Comparison of ENCODE assay signal across 10 cellular contexts in genomic region chr14:102579696-102580551, GRCh38. TPM values are rescaled to one million over a fixed set of nuclear protein-coding genes. Genes with fewer than 3 reads are reported as not detected.
DNase-seq lines count a peak whose midpoint lies in the region; ATAC-seq and TF ChIP-seq lines count a peak whose summit lies in the region.
"Had no signal": no experiment of that assay in that cellular context is flagged by ENCODE, and none has a peak within 500 bp of the region (broad histone marks: within the 10 kb centered on the region; RNA-seq: fewer than 3 reads in every experiment).

No MANE protein-coding gene starts in this region.

- no peaks in the 10 kb centered on the region for H3K36me3 ChIP-seq in SK-N-SH (replicated peaks in 1 of 2; ENCODE audit: control insufficient read depth in 1 of 2, insufficient read depth in 2 of 2, low read length in 1 of 2)
- H3K36me3 ChIP-seq in smooth muscle cell (ENCODE audit: low read depth), result no peaks in the 10 kb centered on the region
- H3K36me3 ChIP-seq: pancreas had no signal

- no peaks in the 10 kb centered on the region for H3K9me2 ChIP-seq in SK-N-SH

- TF ChIP-seq RAD21 in SK-N-SH (IDR thresholded peaks at IDR 0.05; ENCODE audit: low read length), result no peak

- WGBS in SK-N-SH (ENCODE audit: low lambda C conversion rate), result 56% methylated on average over 16 of the region's 19 CpGs
- WGBS in smooth muscle cell (ENCODE audit: low lambda C conversion rate), result 34% methylated on average over 19 of the region's 19 CpGs

- CTCF ChIA-PET in SK-N-SH (lab: Yijun Ruan, JAX), result interaction anchor here (1.7 to 1.9 kb wide), 3 partner anchors 15 to 56 kb away, joined by 3 to 7 read pairs (median 7); no protein-coding TSS in a partner anchor

- H3K9me3 ChIP-seq in SK-N-SH (no peaks in the 10 kb centered on the region), smooth muscle cell (replicated peaks; ENCODE audit: low read depth) (no peaks in the 10 kb centered on the region)
- H3K9me3 ChIP-seq: pancreas had no signal

- no peak overlapping the region; the same call in 1 of the 2 replicates for H2AFZ ChIP-seq in SK-N-SH (ENCODE audit: low read depth)
- no peak overlapping the region for H2AFZ ChIP-seq in smooth muscle cell (ENCODE audit: low read depth)

- H3F3A ChIP-seq in SK-N-SH (replicated peaks; ENCODE audit: insufficient read depth) (peaks cover 4% of the 10 kb centered on the region), smooth muscle cell (ENCODE audit: low read depth) (peaks cover 34% of the 10 kb centered on the region)

- H3K9ac ChIP-seq in SK-N-SH, result no peak overlapping the region; the same call in 1 of the 2 replicates
- H3K9ac ChIP-seq in smooth muscle cell (ENCODE audit: low read depth), result peak overlapping the region; percentile 17

- H3K27ac ChIP-seq in SK-N-SH (ENCODE audit: low read depth in 2 of 2, low read length in 1 of 2) (0 out of 4 replicates have a peak overlapping the region, but pooled peaks of 1 of the 2 experiments have one; percentile 3), foreskin keratinocyte (no peak overlapping the region), smooth muscle cell (ENCODE audit: low read depth) (peak overlapping the region; percentile 84)
- H3K27ac ChIP-seq: pancreas had no signal

- H3K79me2 ChIP-seq in SK-N-SH (ENCODE audit: insufficient read depth), result no peaks in the 10 kb centered on the region
- no peaks in the 10 kb centered on the region for H3K79me2 ChIP-seq in smooth muscle cell (ENCODE audit: low read depth)

- no peak for TF ChIP-seq CTCF in SK-N-SH (IDR thresholded peaks at IDR 0.05)
- TF ChIP-seq CTCF in foreskin keratinocyte (conservative IDR thresholded peaks at IDR 0.05), result no peak
- TF ChIP-seq CTCF in smooth muscle cell (IDR thresholded peaks at IDR 0.05; ENCODE audit: borderline replicate concordance, insufficient read depth, poor library complexity, severe bottlenecking), result no peak

- H3K27me3 ChIP-seq in SK-N-SH (ENCODE audit: insufficient read depth) (no peaks in the 10 kb centered on the region), foreskin keratinocyte (no peaks in the 10 kb centered on the region), smooth muscle cell (ENCODE audit: low read depth) (no peaks in the 10 kb centered on the region)
- H3K27me3 ChIP-seq: pancreas had no signal

- no peak for ATAC-seq in foreskin keratinocyte

- H3K4me3 ChIP-seq in SK-N-SH (ENCODE audit: low read depth in 2 of 2, low read length in 1 of 2), result no peak overlapping the region
- H3K4me3 ChIP-seq in smooth muscle cell, result no peak overlapping the region
- H3K4me3 ChIP-seq: pancreas had no signal

- H3K4me1 ChIP-seq in SK-N-SH (ENCODE audit: control insufficient read depth in 1 of 2, insufficient read depth in 2 of 2, low read depth in 1 of 2, low read length in 1 of 2), result peaks cover 9% of the 10 kb centered on the region in 2 experiments; a peak in 3 of 4 replicates
- peaks cover 5% of the 10 kb centered on the region for H3K4me1 ChIP-seq in foreskin keratinocyte
- H3K4me1 ChIP-seq in smooth muscle cell (ENCODE audit: low read depth), result peaks cover 10% of the 10 kb centered on the region
- H3K4me1 ChIP-seq: pancreas had no signal

- H3K4me2 ChIP-seq in SK-N-SH, result peak overlapping the region; percentile 20; the same call in 1 of the 2 replicates
- H3K4me2 ChIP-seq in smooth muscle cell, result peak overlapping the region; percentile 44

- H4K20me1 ChIP-seq in SK-N-SH (ENCODE audit: insufficient read depth) (no peaks in the 10 kb centered on the region), smooth muscle cell (ENCODE audit: low read depth) (no peaks in the 10 kb centered on the region)

- POLR2A ChIA-PET in SK-N-SH (lab: Yijun Ruan, JAX), result no interaction called here

- DNase-seq in H4 (ENCODE audit: low spot score), result peak; percentile 61
- peak; percentile 66 for DNase-seq in SK-N-SH
- DNase-seq in foreskin keratinocyte, result peak; percentile 39 to 68
- no peak for DNase-seq in smooth muscle cell (lab: John Stamatoyannopoulos, UW; ENCODE audit: unreplicated experiment)
- DNase-seq in NCI-H524 treated with DMSO at 0.1 percent for 48 hours (lab: John Stamatoyannopoulos, UW), result no peak
- no peak for DNase-seq in COR-L47 (lab: John Stamatoyannopoulos, UW)
- no peak for DNase-seq in OCI-M1 (lab: John Stamatoyannopoulos, UW)
- DNase-seq: activated CD4-positive, alpha-beta T cell treated with anti-CD3 and anti-CD28 coated beads, Interleukin-2, amount 50 U/mL, for 1 hour; NCI-H1105 treated with DMSO at 0.1 percent for 48 hours; pancreas had no signal

- no peak for TF ChIP-seq EP300 in SK-N-SH (IDR thresholded peaks at IDR 0.05; ENCODE audit: borderline replicate concordance in 1 of 2, low read depth in 1 of 2, low read length in 1 of 2)

TF ChIP-seq in SK-N-SH, 30 proteins besides CTCF, POLR2A, EP300 and RAD21:
- TF ChIP-seq, protein P1, sequence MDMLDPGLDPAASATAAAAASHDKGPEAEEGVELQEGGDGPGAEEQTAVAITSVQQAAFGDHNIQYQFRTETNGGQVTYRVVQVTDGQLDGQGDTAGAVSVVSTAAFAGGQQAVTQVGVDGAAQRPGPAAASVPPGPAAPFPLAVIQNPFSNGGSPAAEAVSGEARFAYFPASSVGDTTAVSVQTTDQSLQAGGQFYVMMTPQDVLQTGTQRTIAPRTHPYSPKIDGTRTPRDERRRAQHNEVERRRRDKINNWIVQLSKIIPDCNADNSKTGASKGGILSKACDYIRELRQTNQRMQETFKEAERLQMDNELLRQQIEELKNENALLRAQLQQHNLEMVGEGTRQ (IDR thresholded peaks at IDR 0.05; ENCODE audit: borderline replicate concordance, low read depth, low read length), result no peak
- TF ChIP-seq CHD2 (IDR thresholded peaks at IDR 0.05; ENCODE audit: low read length, partially characterized antibody) (no peak), TEAD4 (IDR thresholded peaks at IDR 0.05; ENCODE audit: borderline replicate concordance, insufficient read depth) (no peak), NFIC (IDR thresholded peaks at IDR 0.05; ENCODE audit: borderline replicate concordance) (peak; percentile 65; the same call in 1 of the 2 replicates), SMC3 (IDR thresholded peaks at IDR 0.05; ENCODE audit: low read depth, low read length) (no peak), SIN3A (IDR thresholded peaks at IDR 0.05; ENCODE audit: borderline replicate concordance, low read depth, low read length) (no peak), FOXJ3 (CRISPR knock-in tag; IDR thresholded peaks at IDR 0.05) (no peak), MXI1 (IDR thresholded peaks at IDR 0.05; ENCODE audit: low read depth, low read length) (no peak), TAF1 (IDR thresholded peaks at IDR 0.05; ENCODE audit: borderline replicate concordance, low read depth, low read length) (no peak), ELF1 (IDR thresholded peaks at IDR 0.05) (no peak), RXRA (IDR thresholded peaks at IDR 0.05; ENCODE audit: borderline replicate concordance, low read depth) (no peak), TCF12 (IDR thresholded peaks at IDR 0.05) (peak; percentile 81), FOSL2 (IDR thresholded peaks at IDR 0.05; ENCODE audit: borderline replicate concordance, low read depth) (peak; percentile 23; the same call in 1 of the 2 replicates), FOXM1 (IDR thresholded peaks at IDR 0.05; ENCODE audit: low read depth) (no peak)
- TF ChIP-seq, protein P2, sequence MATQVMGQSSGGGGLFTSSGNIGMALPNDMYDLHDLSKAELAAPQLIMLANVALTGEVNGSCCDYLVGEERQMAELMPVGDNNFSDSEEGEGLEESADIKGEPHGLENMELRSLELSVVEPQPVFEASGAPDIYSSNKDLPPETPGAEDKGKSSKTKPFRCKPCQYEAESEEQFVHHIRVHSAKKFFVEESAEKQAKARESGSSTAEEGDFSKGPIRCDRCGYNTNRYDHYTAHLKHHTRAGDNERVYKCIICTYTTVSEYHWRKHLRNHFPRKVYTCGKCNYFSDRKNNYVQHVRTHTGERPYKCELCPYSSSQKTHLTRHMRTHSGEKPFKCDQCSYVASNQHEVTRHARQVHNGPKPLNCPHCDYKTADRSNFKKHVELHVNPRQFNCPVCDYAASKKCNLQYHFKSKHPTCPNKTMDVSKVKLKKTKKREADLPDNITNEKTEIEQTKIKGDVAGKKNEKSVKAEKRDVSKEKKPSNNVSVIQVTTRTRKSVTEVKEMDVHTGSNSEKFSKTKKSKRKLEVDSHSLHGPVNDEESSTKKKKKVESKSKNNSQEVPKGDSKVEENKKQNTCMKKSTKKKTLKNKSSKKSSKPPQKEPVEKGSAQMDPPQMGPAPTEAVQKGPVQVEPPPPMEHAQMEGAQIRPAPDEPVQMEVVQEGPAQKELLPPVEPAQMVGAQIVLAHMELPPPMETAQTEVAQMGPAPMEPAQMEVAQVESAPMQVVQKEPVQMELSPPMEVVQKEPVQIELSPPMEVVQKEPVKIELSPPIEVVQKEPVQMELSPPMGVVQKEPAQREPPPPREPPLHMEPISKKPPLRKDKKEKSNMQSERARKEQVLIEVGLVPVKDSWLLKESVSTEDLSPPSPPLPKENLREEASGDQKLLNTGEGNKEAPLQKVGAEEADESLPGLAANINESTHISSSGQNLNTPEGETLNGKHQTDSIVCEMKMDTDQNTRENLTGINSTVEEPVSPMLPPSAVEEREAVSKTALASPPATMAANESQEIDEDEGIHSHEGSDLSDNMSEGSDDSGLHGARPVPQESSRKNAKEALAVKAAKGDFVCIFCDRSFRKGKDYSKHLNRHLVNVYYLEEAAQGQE (IDR thresholded peaks at IDR 0.05; ENCODE audit: low read depth, low read length), result no peak
- TF ChIP-seq, protein P3, sequence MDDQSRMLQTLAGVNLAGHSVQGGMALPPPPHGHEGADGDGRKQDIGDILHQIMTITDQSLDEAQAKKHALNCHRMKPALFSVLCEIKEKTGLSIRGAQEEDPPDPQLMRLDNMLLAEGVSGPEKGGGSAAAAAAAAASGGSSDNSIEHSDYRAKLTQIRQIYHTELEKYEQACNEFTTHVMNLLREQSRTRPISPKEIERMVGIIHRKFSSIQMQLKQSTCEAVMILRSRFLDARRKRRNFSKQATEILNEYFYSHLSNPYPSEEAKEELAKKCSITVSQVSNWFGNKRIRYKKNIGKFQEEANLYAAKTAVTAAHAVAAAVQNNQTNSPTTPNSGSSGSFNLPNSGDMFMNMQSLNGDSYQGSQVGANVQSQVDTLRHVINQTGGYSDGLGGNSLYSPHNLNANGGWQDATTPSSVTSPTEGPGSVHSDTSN (IDR thresholded peaks at IDR 0.05), result peak; percentile 36; the same call in 1 of the 2 replicates

RNA-seq across cellular contexts. Expression of gene RCOR1, which starts 12.5 kb away (rescaled TPM):
- 8.7 and 32.9 TPM in 2 replicates for total RNA-seq in H4 (2014; rRNA removed; shearing (Covaris generic))
- polyA plus RNA-seq in SK-N-SH (2012; rRNA removed) (8.5 and 8.8 TPM in 2 replicates), foreskin keratinocyte (9.0 and 9.4 TPM in 2 replicates), smooth muscle cell (4.4 and 5.5 TPM in 2 replicates)
- polyA plus RNA-seq in SK-N-SH (2012; cell fraction: cytosol; rRNA removed), result 10.9 and 11.4 TPM in 2 replicates
- polyA plus RNA-seq in SK-N-SH (2012; cell fraction: nucleus; rRNA removed), result 9.1 and 15.4 TPM in 2 replicates
- total RNA-seq in foreskin keratinocyte (27.7 and 31.7 TPM in 2 replicates), smooth muscle cell (25.7 and 29.3 TPM in 2 replicates)

Comparison
In these comparisons a context has a peak if more than half of its experiments do, and no peak if none do; other contexts are left out.
1. DNase-seq: peak in H4 (single experiment), SK-N-SH (single experiment) and foreskin keratinocyte (2 of 2); none in smooth muscle cell (single experiment), NCI-H524 treated with DMSO at 0.1 percent for 48 hours (single experiment), COR-L47 (single experiment) and OCI-M1 (single experiment).